Comparison of ENCODE assay signal across 16 cellular contexts in the genomic region with DNA sequence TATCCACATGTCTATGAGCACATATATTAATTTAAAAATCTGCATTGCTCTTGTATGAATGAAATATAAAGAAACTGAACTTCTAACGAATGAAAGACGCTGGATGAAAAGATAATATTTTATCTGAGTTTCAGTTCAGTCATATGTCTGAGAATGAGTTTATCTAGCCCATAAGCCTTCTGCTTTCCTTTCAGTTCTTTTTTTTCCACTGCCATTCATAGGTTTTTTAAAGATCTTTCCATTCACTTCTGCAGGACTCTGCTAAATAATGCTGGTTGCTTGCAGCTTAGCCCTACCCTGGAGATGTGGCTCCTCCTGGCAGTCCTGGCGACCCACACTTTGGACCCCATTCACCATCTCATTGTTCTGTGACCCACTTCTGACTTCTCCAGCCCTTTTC.
DNase-seq lines count a peak whose midpoint lies in the region; ATAC-seq and TF ChIP-seq lines count a peak whose summit lies in the region.
"Had no signal": no experiment of that assay in that cellular context is flagged by ENCODE, and none has a peak within 500 bp of the region (broad histone marks: within the 10 kb centered on the region; RNA-seq: fewer than 3 reads in every experiment).

No MANE protein-coding gene starts in this region.

- peak overlapping the region; percentile 14 to 86 (median 52) for H3K4me3 Mint-ChIP-seq in CD8-positive, alpha-beta memory T cell
- peak overlapping the region; percentile 71 for H3K4me3 Mint-ChIP-seq in activated CD4-positive, alpha-beta memory T cell treated with anti-CD3 and anti-CD28 coated beads for 36 hours

- H3K4me3 ChIP-seq in CD8-positive, alpha-beta memory T cell (ENCODE audit: low read length) = no peak overlapping the region
- H3K4me3 ChIP-seq: transverse colon had no signal

- no peak for DNase-seq in CD8-positive, alpha-beta memory T cell
- no peak for DNase-seq in activated CD4-positive, alpha-beta memory T cell treated with anti-CD3 and anti-CD28 coated beads for 36 hours
- DNase-seq in erythroblast (lab: John Stamatoyannopoulos, UW) (peak; percentile 37 to 72), occipital lobe (lab: John Stamatoyannopoulos, UW) (no peak)
- DNase-seq: activated CD8-positive, alpha-beta memory T cell treated with anti-CD3 and anti-CD28 coated beads, Interleukin-2, amount 50 U/mL, for 4 hours; BE2C; DMS153; left ventricle myocardium superior; NCI-H2029; NCI-H510A treated with DMSO at 0.1 percent for 48 hours; PC-3; small intestine; transverse colon had no signal

- H3K4me1 ChIP-seq in CD8-positive, alpha-beta memory T cell (ENCODE audit: insufficient read depth, low read length) = peaks cover 95% of the 10 kb centered on the region
- H3K4me1 ChIP-seq: BE2C had no signal

- no peaks in the 10 kb centered on the region for H3K27me3 ChIP-seq in CD8-positive, alpha-beta memory T cell (ENCODE audit: insufficient read depth, low read length, poor library complexity, severe bottlenecking)
- H3K27me3 ChIP-seq: BE2C, transverse colon had no signal

- POLR2A ChIA-PET in CD8-positive, alpha-beta memory T cell (lab: Charles Lee) = interaction anchor here (0.6 to 1.3 kb wide), 6 partner anchors 17 to 105 kb away, joined by 3 to 5 read pairs (median 4); no protein-coding TSS in a partner anchor
- POLR2A ChIA-PET in activated CD4-positive, alpha-beta memory T cell treated with anti-CD3 and anti-CD28 coated beads for 36 hours (lab: Charles Lee) = interaction anchor here (0.7 to 1.4 kb wide), 3 partner anchors 50 to 55 kb away, joined by 3 to 6 read pairs (median 4); no protein-coding TSS in a partner anchor

- H3K27ac Mint-ChIP-seq in CD8-positive, alpha-beta memory T cell = peak overlapping the region; percentile 53 to 95 (median 84)
- peak overlapping the region; percentile 93 for H3K27ac Mint-ChIP-seq in activated CD4-positive, alpha-beta memory T cell treated with anti-CD3 and anti-CD28 coated beads for 36 hours

- H3K27me3 Mint-ChIP-seq in CD8-positive, alpha-beta memory T cell = no peaks in the 10 kb centered on the region
- no peaks in the 10 kb centered on the region for H3K27me3 Mint-ChIP-seq in activated CD4-positive, alpha-beta memory T cell treated with anti-CD3 and anti-CD28 coated beads for 36 hours

- H3K36me3 ChIP-seq in CD8-positive, alpha-beta memory T cell (ENCODE audit: insufficient read depth, low read length) = no peaks in the 10 kb centered on the region
- H3K36me3 ChIP-seq: BE2C, transverse colon had no signal

- no peaks in the 10 kb centered on the region for H3K9me3 ChIP-seq in CD8-positive, alpha-beta memory T cell (ENCODE audit: low read length)
- H3K9me3 ChIP-seq: BE2C, transverse colon had no signal

- peaks cover 0 to 12% (median 5%) of the 10 kb centered on the region in 3 donors for H3K36me3 Mint-ChIP-seq in CD8-positive, alpha-beta memory T cell
- H3K36me3 Mint-ChIP-seq in activated CD4-positive, alpha-beta memory T cell treated with anti-CD3 and anti-CD28 coated beads for 36 hours = peaks cover 36% of the 10 kb centered on the region

- H3K27ac ChIP-seq in CD8-positive, alpha-beta memory T cell (ENCODE audit: low read depth, low read length) = no peak overlapping the region
- H3K27ac ChIP-seq: transverse colon had no signal

- CTCF ChIA-PET in CD8-positive, alpha-beta memory T cell (lab: Charles Lee) = interaction anchor here (1.0 to 4.8 kb wide), 6 partner anchors 15 to 107 kb away, joined by 3 to 19 read pairs (median 5); no protein-coding TSS in a partner anchor
- CTCF ChIA-PET in activated CD4-positive, alpha-beta memory T cell treated with anti-CD3 and anti-CD28 coated beads for 36 hours (lab: Charles Lee) = interaction anchor here (1.1 to 4.0 kb wide), 4 partner anchors 10 to 107 kb away, joined by 3 to 31 read pairs (median 4); partner anchors contain the start of gene BCL2

- intact Hi-C loops in activated CD4-positive, alpha-beta memory T cell treated with anti-CD3 and anti-CD28 coated beads for 36 hours (cut with micrococcal nuclease) = loop anchor here (5.0 to 10.0 kb wide), 3 partner anchors 212 to 1023 kb away; partner anchors contain the start of genes PIGN, RELCH and VPS4B

- TF ChIP-seq POLR2A in erythroblast (IDR thresholded peaks at IDR 0.05; ENCODE audit: low read length) = no peak

- H3K4me1 Mint-ChIP-seq in CD8-positive, alpha-beta memory T cell = peaks cover 83 to 97% (median 95%) of the 10 kb centered on the region in 3 donors
- peaks cover 95% of the 10 kb centered on the region for H3K4me1 Mint-ChIP-seq in activated CD4-positive, alpha-beta memory T cell treated with anti-CD3 and anti-CD28 coated beads for 36 hours (ENCODE audit: low read depth)

- no peaks in the 10 kb centered on the region for H3K9me3 Mint-ChIP-seq in CD8-positive, alpha-beta memory T cell
- no peaks in the 10 kb centered on the region for H3K9me3 Mint-ChIP-seq in activated CD4-positive, alpha-beta memory T cell treated with anti-CD3 and anti-CD28 coated beads for 36 hours

- ATAC-seq in GM18868 (IDR thresholded peaks at IDR 0.05; ENCODE audit: unreplicated experiment) = peak; percentile 23
- no peak for ATAC-seq in GM21447 (IDR thresholded peaks at IDR 0.05; ENCODE audit: unreplicated experiment)
- no peak for ATAC-seq in HG03565 (IDR thresholded peaks at IDR 0.05; ENCODE audit: unreplicated experiment)
- ATAC-seq: left ventricle myocardium superior, PC-3 had no signal

Comparison
In these comparisons a context has a peak if more than half of its experiments do, and no peak if none do; other contexts are left out.
1. DNase-seq: peak in erythroblast (2 of 2); none in CD8-positive, alpha-beta memory T cell (0 of 5), activated CD4-positive, alpha-beta memory T cell treated with anti-CD3 and anti-CD28 coated beads for 36 hours (single experiment) and occipital lobe (single experiment).